Comparison of ENCODE assay signal across 1 cellular context in the genomic region with DNA sequence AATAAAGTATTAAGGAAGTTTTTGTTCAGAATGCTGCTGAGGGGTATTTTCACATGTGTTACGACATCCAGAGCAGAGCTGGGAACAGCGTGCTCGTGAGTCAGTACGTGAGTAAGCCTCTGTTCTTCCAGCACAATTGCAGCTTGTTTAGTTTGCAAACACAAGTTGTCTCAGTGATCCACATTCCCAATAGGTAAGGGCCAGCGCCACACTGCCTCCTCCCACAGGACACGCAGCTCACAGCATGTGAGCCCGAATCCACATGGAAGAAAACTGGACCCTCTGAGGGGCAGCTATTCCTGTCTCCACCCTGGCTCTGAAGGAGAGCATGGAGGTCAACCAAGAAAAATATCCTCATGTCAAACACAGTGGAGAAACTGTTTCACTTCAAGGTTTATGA.
TF ChIP-seq lines count a peak whose summit lies in the region.

No MANE protein-coding gene starts in this region.

TF ChIP-seq in HepG2, 621 proteins besides CTCF, POLR2A, EP300 and RAD21 (continued from another document and continues in another):
- TF ChIP-seq, protein P1, sequence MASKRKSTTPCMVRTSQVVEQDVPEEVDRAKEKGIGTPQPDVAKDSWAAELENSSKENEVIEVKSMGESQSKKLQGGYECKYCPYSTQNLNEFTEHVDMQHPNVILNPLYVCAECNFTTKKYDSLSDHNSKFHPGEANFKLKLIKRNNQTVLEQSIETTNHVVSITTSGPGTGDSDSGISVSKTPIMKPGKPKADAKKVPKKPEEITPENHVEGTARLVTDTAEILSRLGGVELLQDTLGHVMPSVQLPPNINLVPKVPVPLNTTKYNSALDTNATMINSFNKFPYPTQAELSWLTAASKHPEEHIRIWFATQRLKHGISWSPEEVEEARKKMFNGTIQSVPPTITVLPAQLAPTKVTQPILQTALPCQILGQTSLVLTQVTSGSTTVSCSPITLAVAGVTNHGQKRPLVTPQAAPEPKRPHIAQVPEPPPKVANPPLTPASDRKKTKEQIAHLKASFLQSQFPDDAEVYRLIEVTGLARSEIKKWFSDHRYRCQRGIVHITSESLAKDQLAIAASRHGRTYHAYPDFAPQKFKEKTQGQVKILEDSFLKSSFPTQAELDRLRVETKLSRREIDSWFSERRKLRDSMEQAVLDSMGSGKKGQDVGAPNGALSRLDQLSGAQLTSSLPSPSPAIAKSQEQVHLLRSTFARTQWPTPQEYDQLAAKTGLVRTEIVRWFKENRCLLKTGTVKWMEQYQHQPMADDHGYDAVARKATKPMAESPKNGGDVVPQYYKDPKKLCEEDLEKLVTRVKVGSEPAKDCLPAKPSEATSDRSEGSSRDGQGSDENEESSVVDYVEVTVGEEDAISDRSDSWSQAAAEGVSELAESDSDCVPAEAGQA (IDR thresholded peaks at IDR 0.05; ENCODE audit: low read depth), result no peak
- TF ChIP-seq, protein P1 (CRISPR knock-in tag; IDR thresholded peaks at IDR 0.05; ENCODE audit: borderline replicate concordance), result no peak
- TF ChIP-seq ZNF501 (CRISPR knock-in tag; IDR thresholded peaks at IDR 0.05) (0 out of 2 replicates have a peak, but pooled peaks have one; percentile 25), SPEN (CRISPR knock-in tag; IDR thresholded peaks at IDR 0.05; ENCODE audit: low read depth) (no peak), ELF3 (CRISPR knock-in tag; IDR thresholded peaks at IDR 0.05) (peak; percentile 86), MIER3 (CRISPR knock-in tag; IDR thresholded peaks at IDR 0.05; ENCODE audit: borderline replicate concordance) (0 out of 2 replicates have a peak, but pooled peaks have one; percentile 59), ZNF614 (CRISPR knock-in tag; IDR thresholded peaks at IDR 0.05; ENCODE audit: borderline replicate concordance) (0 out of 2 replicates have a peak, but pooled peaks have one; percentile 34), GATAD2A (CRISPR knock-in tag; IDR thresholded peaks at IDR 0.05) (peak; percentile 61; the same call in 1 of the 2 replicates), ZNF292 (CRISPR knock-in tag; IDR thresholded peaks at IDR 0.05; ENCODE audit: borderline replicate concordance, low read depth) (peak; percentile 64; the same call in 1 of the 2 replicates), KDM2A (CRISPR knock-in tag; IDR thresholded peaks at IDR 0.05; ENCODE audit: borderline replicate concordance, low read depth) (peak; percentile 58), BHLHE40 (IDR thresholded peaks at IDR 0.05; ENCODE audit: low read length) (peak; percentile 88), FOXA3 (CRISPR knock-in tag; IDR thresholded peaks at IDR 0.05) (peak; percentile 76), CREB1 (IDR thresholded peaks at IDR 0.05) (no peak), CREB1 (CRISPR knock-in tag; IDR thresholded peaks at IDR 0.05) (0 out of 2 replicates have a peak, but pooled peaks have one; percentile 16), FOXO1 (CRISPR knock-in tag; IDR thresholded peaks at IDR 0.05) (0 out of 2 replicates have a peak, but pooled peaks have one; percentile 44), NFKBIZ (CRISPR knock-in tag; IDR thresholded peaks at IDR 0.05) (0 out of 2 replicates have a peak, but pooled peaks have one; percentile 45), MIER2 (CRISPR knock-in tag; IDR thresholded peaks at IDR 0.05) (peak; percentile 69; the same call in 1 of the 2 replicates), SSRP1 (CRISPR knock-in tag; IDR thresholded peaks at IDR 0.05) (peak; percentile 41; the same call in 1 of the 2 replicates), FOSL2 (CRISPR knock-in tag; IDR thresholded peaks at IDR 0.05) (peak; percentile 97), GABPB1 (CRISPR knock-in tag; IDR thresholded peaks at IDR 0.05) (0 out of 2 replicates have a peak, but pooled peaks have one; percentile 26), POLR2AphosphoS5 (IDR thresholded peaks at IDR 0.05; ENCODE audit: low read depth, low read length) (no peak), TEAD3 (CRISPR knock-in tag; optimal IDR thresholded peaks at IDR 0.05; ENCODE audit: borderline replicate concordance) (peak; percentile 59), FOXK1 (CRISPR knock-in tag; IDR thresholded peaks at IDR 0.05; ENCODE audit: borderline replicate concordance, low read depth) (peak; percentile 51; the same call in 1 of the 2 replicates), ZNF34 (CRISPR knock-in tag; IDR thresholded peaks at IDR 0.05; ENCODE audit: borderline replicate concordance) (no peak), STAG1 (CRISPR knock-in tag; IDR thresholded peaks at IDR 0.05) (no peak), ZNF331 (CRISPR knock-in tag; IDR thresholded peaks at IDR 0.05) (peak; percentile 31; the same call in 1 of the 2 replicates), MYC (CRISPR knock-in tag; IDR thresholded peaks at IDR 0.05; ENCODE audit: borderline replicate concordance) (peak; percentile 30; the same call in 1 of the 2 replicates), SOX5 (CRISPR knock-in tag; IDR thresholded peaks at IDR 0.05; ENCODE audit: borderline replicate concordance) (peak; percentile 93)
- TF ChIP-seq, protein P2, sequence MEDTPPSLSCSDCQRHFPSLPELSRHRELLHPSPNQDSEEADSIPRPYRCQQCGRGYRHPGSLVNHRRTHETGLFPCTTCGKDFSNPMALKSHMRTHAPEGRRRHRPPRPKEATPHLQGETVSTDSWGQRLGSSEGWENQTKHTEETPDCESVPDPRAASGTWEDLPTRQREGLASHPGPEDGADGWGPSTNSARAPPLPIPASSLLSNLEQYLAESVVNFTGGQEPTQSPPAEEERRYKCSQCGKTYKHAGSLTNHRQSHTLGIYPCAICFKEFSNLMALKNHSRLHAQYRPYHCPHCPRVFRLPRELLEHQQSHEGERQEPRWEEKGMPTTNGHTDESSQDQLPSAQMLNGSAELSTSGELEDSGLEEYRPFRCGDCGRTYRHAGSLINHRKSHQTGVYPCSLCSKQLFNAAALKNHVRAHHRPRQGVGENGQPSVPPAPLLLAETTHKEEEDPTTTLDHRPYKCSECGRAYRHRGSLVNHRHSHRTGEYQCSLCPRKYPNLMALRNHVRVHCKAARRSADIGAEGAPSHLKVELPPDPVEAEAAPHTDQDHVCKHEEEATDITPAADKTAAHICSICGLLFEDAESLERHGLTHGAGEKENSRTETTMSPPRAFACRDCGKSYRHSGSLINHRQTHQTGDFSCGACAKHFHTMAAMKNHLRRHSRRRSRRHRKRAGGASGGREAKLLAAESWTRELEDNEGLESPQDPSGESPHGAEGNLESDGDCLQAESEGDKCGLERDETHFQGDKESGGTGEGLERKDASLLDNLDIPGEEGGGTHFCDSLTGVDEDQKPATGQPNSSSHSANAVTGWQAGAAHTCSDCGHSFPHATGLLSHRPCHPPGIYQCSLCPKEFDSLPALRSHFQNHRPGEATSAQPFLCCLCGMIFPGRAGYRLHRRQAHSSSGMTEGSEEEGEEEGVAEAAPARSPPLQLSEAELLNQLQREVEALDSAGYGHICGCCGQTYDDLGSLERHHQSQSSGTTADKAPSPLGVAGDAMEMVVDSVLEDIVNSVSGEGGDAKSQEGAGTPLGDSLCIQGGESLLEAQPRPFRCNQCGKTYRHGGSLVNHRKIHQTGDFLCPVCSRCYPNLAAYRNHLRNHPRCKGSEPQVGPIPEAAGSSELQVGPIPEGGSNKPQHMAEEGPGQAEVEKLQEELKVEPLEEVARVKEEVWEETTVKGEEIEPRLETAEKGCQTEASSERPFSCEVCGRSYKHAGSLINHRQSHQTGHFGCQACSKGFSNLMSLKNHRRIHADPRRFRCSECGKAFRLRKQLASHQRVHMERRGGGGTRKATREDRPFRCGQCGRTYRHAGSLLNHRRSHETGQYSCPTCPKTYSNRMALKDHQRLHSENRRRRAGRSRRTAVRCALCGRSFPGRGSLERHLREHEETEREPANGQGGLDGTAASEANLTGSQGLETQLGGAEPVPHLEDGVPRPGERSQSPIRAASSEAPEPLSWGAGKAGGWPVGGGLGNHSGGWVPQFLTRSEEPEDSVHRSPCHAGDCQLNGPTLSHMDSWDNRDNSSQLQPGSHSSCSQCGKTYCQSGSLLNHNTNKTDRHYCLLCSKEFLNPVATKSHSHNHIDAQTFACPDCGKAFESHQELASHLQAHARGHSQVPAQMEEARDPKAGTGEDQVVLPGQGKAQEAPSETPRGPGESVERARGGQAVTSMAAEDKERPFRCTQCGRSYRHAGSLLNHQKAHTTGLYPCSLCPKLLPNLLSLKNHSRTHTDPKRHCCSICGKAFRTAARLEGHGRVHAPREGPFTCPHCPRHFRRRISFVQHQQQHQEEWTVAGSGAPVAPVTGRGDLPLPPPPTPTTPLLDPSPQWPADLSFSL (CRISPR knock-in tag; IDR thresholded peaks at IDR 0.05), result peak; percentile 74
- TF ChIP-seq, protein P3, sequence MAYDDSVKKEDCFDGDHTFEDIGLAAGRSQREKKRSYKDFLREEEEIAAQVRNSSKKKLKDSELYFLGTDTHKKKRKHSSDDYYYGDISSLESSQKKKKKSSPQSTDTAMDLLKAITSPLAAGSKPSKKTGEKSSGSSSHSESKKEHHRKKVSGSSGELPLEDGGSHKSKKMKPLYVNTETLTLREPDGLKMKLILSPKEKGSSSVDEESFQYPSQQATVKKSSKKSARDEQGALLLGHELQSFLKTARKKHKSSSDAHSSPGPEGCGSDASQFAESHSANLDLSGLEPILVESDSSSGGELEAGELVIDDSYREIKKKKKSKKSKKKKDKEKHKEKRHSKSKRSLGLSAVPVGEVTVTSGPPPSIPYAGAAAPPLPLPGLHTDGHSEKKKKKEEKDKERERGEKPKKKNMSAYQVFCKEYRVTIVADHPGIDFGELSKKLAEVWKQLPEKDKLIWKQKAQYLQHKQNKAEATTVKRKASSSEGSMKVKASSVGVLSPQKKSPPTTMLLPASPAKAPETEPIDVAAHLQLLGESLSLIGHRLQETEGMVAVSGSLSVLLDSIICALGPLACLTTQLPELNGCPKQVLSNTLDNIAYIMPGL (CRISPR knock-in tag; IDR thresholded peaks at IDR 0.05; ENCODE audit: borderline replicate concordance in 1 of 2, low read depth in 1 of 2), result 0 out of 4 replicates have a peak, but pooled peaks of 1 of the 2 experiments have one; percentile 36
- TF ChIP-seq, protein P4, sequence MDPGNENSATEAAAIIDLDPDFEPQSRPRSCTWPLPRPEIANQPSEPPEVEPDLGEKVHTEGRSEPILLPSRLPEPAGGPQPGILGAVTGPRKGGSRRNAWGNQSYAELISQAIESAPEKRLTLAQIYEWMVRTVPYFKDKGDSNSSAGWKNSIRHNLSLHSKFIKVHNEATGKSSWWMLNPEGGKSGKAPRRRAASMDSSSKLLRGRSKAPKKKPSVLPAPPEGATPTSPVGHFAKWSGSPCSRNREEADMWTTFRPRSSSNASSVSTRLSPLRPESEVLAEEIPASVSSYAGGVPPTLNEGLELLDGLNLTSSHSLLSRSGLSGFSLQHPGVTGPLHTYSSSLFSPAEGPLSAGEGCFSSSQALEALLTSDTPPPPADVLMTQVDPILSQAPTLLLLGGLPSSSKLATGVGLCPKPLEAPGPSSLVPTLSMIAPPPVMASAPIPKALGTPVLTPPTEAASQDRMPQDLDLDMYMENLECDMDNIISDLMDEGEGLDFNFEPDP (CRISPR knock-in tag; conservative IDR thresholded peaks at IDR 0.05), result no peak
- TF ChIP-seq, protein P5, sequence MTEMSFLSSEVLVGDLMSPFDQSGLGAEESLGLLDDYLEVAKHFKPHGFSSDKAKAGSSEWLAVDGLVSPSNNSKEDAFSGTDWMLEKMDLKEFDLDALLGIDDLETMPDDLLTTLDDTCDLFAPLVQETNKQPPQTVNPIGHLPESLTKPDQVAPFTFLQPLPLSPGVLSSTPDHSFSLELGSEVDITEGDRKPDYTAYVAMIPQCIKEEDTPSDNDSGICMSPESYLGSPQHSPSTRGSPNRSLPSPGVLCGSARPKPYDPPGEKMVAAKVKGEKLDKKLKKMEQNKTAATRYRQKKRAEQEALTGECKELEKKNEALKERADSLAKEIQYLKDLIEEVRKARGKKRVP (CRISPR knock-in tag; IDR thresholded peaks at IDR 0.05), result peak in 1 of 2 experiments; percentile 67; a peak in 1 of 4 replicates
- TF ChIP-seq, protein P6, sequence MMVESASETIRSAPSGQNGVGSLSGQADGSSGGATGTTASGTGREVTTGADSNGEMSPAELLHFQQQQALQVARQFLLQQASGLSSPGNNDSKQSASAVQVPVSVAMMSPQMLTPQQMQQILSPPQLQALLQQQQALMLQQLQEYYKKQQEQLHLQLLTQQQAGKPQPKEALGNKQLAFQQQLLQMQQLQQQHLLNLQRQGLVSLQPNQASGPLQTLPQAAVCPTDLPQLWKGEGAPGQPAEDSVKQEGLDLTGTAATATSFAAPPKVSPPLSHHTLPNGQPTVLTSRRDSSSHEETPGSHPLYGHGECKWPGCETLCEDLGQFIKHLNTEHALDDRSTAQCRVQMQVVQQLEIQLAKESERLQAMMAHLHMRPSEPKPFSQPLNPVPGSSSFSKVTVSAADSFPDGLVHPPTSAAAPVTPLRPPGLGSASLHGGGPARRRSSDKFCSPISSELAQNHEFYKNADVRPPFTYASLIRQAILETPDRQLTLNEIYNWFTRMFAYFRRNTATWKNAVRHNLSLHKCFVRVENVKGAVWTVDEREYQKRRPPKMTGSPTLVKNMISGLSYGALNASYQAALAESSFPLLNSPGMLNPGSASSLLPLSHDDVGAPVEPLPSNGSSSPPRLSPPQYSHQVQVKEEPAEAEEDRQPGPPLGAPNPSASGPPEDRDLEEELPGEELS (CRISPR knock-in tag; IDR thresholded peaks at IDR 0.05), result peak; percentile 39; the same call in 1 of the 2 replicates
- TF ChIP-seq, protein P7, sequence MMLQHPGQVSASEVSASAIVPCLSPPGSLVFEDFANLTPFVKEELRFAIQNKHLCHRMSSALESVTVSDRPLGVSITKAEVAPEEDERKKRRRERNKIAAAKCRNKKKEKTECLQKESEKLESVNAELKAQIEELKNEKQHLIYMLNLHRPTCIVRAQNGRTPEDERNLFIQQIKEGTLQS (CRISPR knock-in tag; IDR thresholded peaks at IDR 0.05), result peak; percentile 50; the same call in 1 of the 2 replicates
- TF ChIP-seq, protein P8, sequence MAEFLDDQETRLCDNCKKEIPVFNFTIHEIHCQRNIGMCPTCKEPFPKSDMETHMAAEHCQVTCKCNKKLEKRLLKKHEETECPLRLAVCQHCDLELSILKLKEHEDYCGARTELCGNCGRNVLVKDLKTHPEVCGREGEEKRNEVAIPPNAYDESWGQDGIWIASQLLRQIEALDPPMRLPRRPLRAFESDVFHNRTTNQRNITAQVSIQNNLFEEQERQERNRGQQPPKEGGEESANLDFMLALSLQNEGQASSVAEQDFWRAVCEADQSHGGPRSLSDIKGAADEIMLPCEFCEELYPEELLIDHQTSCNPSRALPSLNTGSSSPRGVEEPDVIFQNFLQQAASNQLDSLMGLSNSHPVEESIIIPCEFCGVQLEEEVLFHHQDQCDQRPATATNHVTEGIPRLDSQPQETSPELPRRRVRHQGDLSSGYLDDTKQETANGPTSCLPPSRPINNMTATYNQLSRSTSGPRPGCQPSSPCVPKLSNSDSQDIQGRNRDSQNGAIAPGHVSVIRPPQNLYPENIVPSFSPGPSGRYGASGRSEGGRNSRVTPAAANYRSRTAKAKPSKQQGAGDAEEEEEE (CRISPR knock-in tag; IDR thresholded peaks at IDR 0.05; ENCODE audit: borderline replicate concordance), result no peak
